Comparison of ENCODE assay signal across 8 cellular contexts in genomic region chr18:51110073-51110797, GRCh38.
DNase-seq lines count a peak whose midpoint lies in the region; ATAC-seq and TF ChIP-seq lines count a peak whose summit lies in the region.

No MANE protein-coding gene starts in this region.

- H3K4me1 ChIP-seq in RWPE2 (ENCODE audit: insufficient read depth, poor library complexity, severe bottlenecking) = no peaks in the 10 kb centered on the region
- no peaks in the 10 kb centered on the region for H3K4me1 ChIP-seq in cardiac muscle cell (ENCODE audit: low read depth)
- H3K4me1 ChIP-seq in psoas muscle = no peaks in the 10 kb centered on the region

- peak; percentile 89 for TF ChIP-seq CTCF in RWPE2 (IDR thresholded peaks at IDR 0.05; ENCODE audit: poor library complexity, severe bottlenecking)
- peak; percentile 85 for TF ChIP-seq CTCF in cardiac muscle cell (IDR thresholded peaks at IDR 0.05; ENCODE audit: low read depth, low read length)
- TF ChIP-seq CTCF in psoas muscle (IDR thresholded peaks at IDR 0.05) = peak; percentile 96

- WGBS in psoas muscle, 3 donors = 34 to 39% (median 35%) methylated on average over 38 to 42 of the region's 42 CpGs

- intact Hi-C loops in psoas muscle (cut with DNase I) = loop anchor here (2.0 to 10.0 kb wide), 3 partner anchors 272 to 425 kb away; no protein-coding TSS in a partner anchor

- ATAC-seq in GM19043 (IDR thresholded peaks at IDR 0.05; ENCODE audit: low read depth, unreplicated experiment) (peak; percentile 85), HG03175 (IDR thresholded peaks at IDR 0.05; ENCODE audit: unreplicated experiment) (peak; percentile 86), RWPE2 (ENCODE audit: low read depth) (peak; percentile 94), psoas muscle (peak; percentile 82 to 95 (median 90))

- H3K4me3 ChIP-seq in RWPE2 (ENCODE audit: severe bottlenecking) (no peak overlapping the region), cardiac muscle cell (no peak overlapping the region), psoas muscle (no peak overlapping the region)

- no peaks in the 10 kb centered on the region for H3K27me3 ChIP-seq in RWPE2 (ENCODE audit: insufficient read depth, poor library complexity, severe bottlenecking)
- no peaks in the 10 kb centered on the region for H3K27me3 ChIP-seq in cardiac muscle cell
- H3K27me3 ChIP-seq in psoas muscle (ENCODE audit: insufficient read depth in 3 of 3, low read length in 2 of 3) = no peaks in the 10 kb centered on the region

- H3K36me3 ChIP-seq in RWPE2 (ENCODE audit: low read depth) = no peaks in the 10 kb centered on the region
- H3K36me3 ChIP-seq in cardiac muscle cell = no peaks in the 10 kb centered on the region
- no peaks in the 10 kb centered on the region for H3K36me3 ChIP-seq in psoas muscle (ENCODE audit: insufficient read depth in 1 of 2, low read depth in 1 of 2)

- DNase-seq in AG20443 (ENCODE audit: low spot score) = peak; percentile 94
- no peak for DNase-seq in RWPE2 (ENCODE audit: low spot score)
- peak; percentile 72 for DNase-seq in activated naive CD4-positive, alpha-beta T cell treated with Interleukin-2 at 50 U/mL for 16 hours
- peak; percentile 59 to 71 for DNase-seq in cardiac muscle cell (ENCODE audit: low read depth in 1 of 2, low spot score in 1 of 2)
- DNase-seq in psoas muscle = peak; percentile 67 to 79
- DNase-seq in NCI-H1436 treated with DMSO at 0.1 percent for 48 hours (lab: John Stamatoyannopoulos, UW) = no peak

- H3K9me3 ChIP-seq in RWPE2 (ENCODE audit: severe bottlenecking) = no peaks in the 10 kb centered on the region
- no peaks in the 10 kb centered on the region for H3K9me3 ChIP-seq in cardiac muscle cell (ENCODE audit: low read depth)
- no peaks in the 10 kb centered on the region for H3K9me3 ChIP-seq in psoas muscle

- H3K27ac ChIP-seq in RWPE2 (ENCODE audit: poor library complexity, severe bottlenecking) (no peak overlapping the region), cardiac muscle cell (no peak overlapping the region), psoas muscle (no peak overlapping the region)

Comparison
In these comparisons a context has a peak if more than half of its experiments do, and no peak if none do; other contexts are left out.
1. DNase-seq: peak in AG20443 (single experiment), activated naive CD4-positive, alpha-beta T cell treated with Interleukin-2 at 50 U/mL for 16 hours (single experiment), cardiac muscle cell (2 of 2) and psoas muscle (2 of 2); none in RWPE2 (single experiment) and NCI-H1436 treated with DMSO at 0.1 percent for 48 hours (single experiment).
2. Peak in every context shown above with its lines, with median percentiles within 50 percentile points of each other: ATAC-seq and CTCF ChIP-seq.